Comparison of ENCODE assay signal across 8 cellular contexts in the genomic region with DNA sequence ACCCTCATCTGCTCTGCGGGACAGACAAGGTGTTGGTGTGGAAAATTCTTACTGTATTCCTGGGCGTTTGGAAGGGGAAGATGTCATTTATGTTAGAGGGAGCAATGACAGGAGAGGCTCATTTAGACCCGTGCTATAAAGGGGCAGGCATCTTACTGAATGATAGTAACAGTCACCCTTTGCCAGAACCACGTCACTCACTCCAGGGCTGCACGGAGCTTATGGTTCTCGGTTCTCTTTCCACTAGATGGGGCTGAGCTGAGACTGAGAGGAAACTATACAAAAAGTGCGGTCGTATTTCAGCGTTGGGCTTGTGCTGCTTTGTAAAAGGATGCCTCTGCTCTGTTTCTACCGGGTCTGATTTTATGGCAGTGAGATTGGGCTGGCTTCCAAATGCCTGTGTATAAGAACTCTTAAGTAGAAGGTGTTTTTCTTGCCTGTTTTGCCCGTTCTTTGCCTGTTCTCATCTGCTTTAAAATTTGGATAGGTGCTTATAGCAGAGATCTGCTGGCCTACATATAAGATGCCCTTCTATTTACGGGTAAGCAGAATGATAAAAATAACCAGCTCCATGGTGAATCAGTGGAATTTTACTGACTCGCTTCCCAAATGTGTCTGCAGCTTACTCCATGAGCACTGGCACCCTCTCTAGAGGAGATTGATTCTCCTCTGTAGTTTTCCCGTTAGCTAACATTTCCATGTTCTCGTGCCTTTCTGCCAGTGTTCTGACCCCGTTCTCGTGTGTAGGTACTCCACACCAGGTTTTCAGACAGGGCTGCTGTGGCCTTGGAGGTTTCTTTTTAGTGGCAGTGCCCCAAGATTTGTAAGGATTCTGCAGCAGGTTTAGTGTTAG. TPM values are rescaled to one million over a fixed set of nuclear protein-coding genes. Genes with fewer than 3 reads are reported as not detected.
DNase-seq lines count a peak whose midpoint lies in the region; ATAC-seq and TF ChIP-seq lines count a peak whose summit lies in the region.

No MANE protein-coding gene starts in this region.

- H3K27ac Mint-ChIP-seq in mesothelial cell of epicardium = peak overlapping the region; percentile 95

- no peaks in the 10 kb centered on the region for H3K9me3 ChIP-seq in effector memory CD4-positive, alpha-beta T cell (ENCODE audit: control insufficient read depth, low read length)

- peaks cover 6% of the 10 kb centered on the region for H3K9me3 Mint-ChIP-seq in mesothelial cell of epicardium

- ATAC-seq in GM18858 (IDR thresholded peaks at IDR 0.05; ENCODE audit: unreplicated experiment) = no peak

- no peaks in the 10 kb centered on the region for H3K27me3 Mint-ChIP-seq in mesothelial cell of epicardium (ENCODE audit: low read depth)

- DNase-seq in NCI-H187 treated with DMSO at 0.1 percent for 48 hours (lab: John Stamatoyannopoulos, UW) (peak; percentile 19), mesothelial cell of epicardium (ENCODE audit: low spot score in 2 of 2, unreplicated experiment in 2 of 2) (no peak), GM19238 (ENCODE audit: insufficient read length, low spot score) (no peak)
- DNase-seq in activated CD8-positive, alpha-beta memory T cell treated with anti-CD3 and anti-CD28 coated beads for 4 hours (ENCODE audit: low read depth in 2 of 2) = peak; percentile 23 to 41
- DNase-seq in effector memory CD4-positive, alpha-beta T cell = peak in 2 of 3 donors; percentile 11 to 32
- DNase-seq in stimulated activated CD8-positive, alpha-beta memory T cell treated with anti-CD3 and anti-CD28 coated beads, Interleukin-15, amount 100 ng/mL, for 48 hours (ENCODE audit: low read depth in 2 of 2) = peak; percentile 57 to 61

- H3K36me3 Mint-ChIP-seq in mesothelial cell of epicardium = peaks cover 35% of the 10 kb centered on the region

- H3K27ac ChIP-seq in C4-2B = peak overlapping the region; percentile 68
- peak overlapping the region; percentile 32 for H3K27ac ChIP-seq in effector memory CD4-positive, alpha-beta T cell (ENCODE audit: insufficient read depth, low read length, poor library complexity, severe bottlenecking)

- TF ChIP-seq CTCF in C4-2B (conservative IDR thresholded peaks at IDR 0.05) (peak; percentile 50), mesothelial cell of epicardium (IDR thresholded peaks at IDR 0.05; ENCODE audit: unreplicated experiment) (no peak)

- no peaks in the 10 kb centered on the region for H3K27me3 ChIP-seq in effector memory CD4-positive, alpha-beta T cell (replicated peaks; ENCODE audit: control insufficient read depth, insufficient read depth, low read length, poor library complexity, severe bottlenecking)

- H3K4me1 Mint-ChIP-seq in mesothelial cell of epicardium = peaks cover 53% of the 10 kb centered on the region

- no peak overlapping the region for H3K4me3 ChIP-seq in effector memory CD4-positive, alpha-beta T cell (ENCODE audit: insufficient read depth, low read depth, low read length, poor library complexity, severe bottlenecking)

- H3K4me3 Mint-ChIP-seq in mesothelial cell of epicardium = peak overlapping the region; percentile 34

- peaks cover 9% of the 10 kb centered on the region for H3K36me3 ChIP-seq in effector memory CD4-positive, alpha-beta T cell (ENCODE audit: control insufficient read depth, insufficient read depth, low read length)

- H3K4me1 ChIP-seq in effector memory CD4-positive, alpha-beta T cell (ENCODE audit: control insufficient read depth, insufficient read depth, low read length, poor library complexity, severe bottlenecking) = peaks cover 9% of the 10 kb centered on the region

RNA-seq across cellular contexts. Expression of a gene that starts 55.9 kb away (rescaled TPM):
- total RNA-seq in mesothelial cell of epicardium = 129 to 135 TPM (median 134 TPM) in 3 replicates

RNA-seq across cellular contexts. Expression of a gene that starts 55.9 kb away (rescaled TPM):
- total RNA-seq in mesothelial cell of epicardium = 53.9 to 56.8 TPM (median 54.9 TPM) in 3 replicates

Comparison
In these comparisons a context has a peak if more than half of its experiments do, and no peak if none do; other contexts are left out.
1. DNase-seq: peak in NCI-H187 treated with DMSO at 0.1 percent for 48 hours (single experiment), activated CD8-positive, alpha-beta memory T cell treated with anti-CD3 and anti-CD28 coated beads for 4 hours (2 of 2), effector memory CD4-positive, alpha-beta T cell (2 of 3) and stimulated activated CD8-positive, alpha-beta memory T cell treated with anti-CD3 and anti-CD28 coated beads, Interleukin-15, amount 100 ng/mL, for 48 hours (2 of 2); none in mesothelial cell of epicardium (0 of 2) and GM19238 (single experiment).